1 cellular context compared by ENCODE assay signal in genomic region chr20:57587278-57587988, GRCh38.
TF ChIP-seq lines count a peak whose summit lies in the region.

No MANE protein-coding gene starts in this region.

TF ChIP-seq in K562, 482 proteins besides CTCF, POLR2A, EP300 and RAD21:
- TF ChIP-seq FOSL1 (tag; conservative IDR thresholded peaks at IDR 0.05) = no peak
- peak; percentile 63 for TF ChIP-seq USF2 (CRISPR knock-in tag; IDR thresholded peaks at IDR 0.05)
- peak; percentile 54 for TF ChIP-seq TFE3 (CRISPR knock-in tag; IDR thresholded peaks at IDR 0.05)
- TF ChIP-seq RAD51 (IDR thresholded peaks at IDR 0.05; ENCODE audit: borderline replicate concordance, low read depth) = peak; percentile 59; the same call in 1 of the 2 replicates
- TF ChIP-seq GABPB2 (CRISPR knock-in tag; conservative IDR thresholded peaks at IDR 0.05) = no peak
- TF ChIP-seq USF1 (CRISPR knock-in tag; IDR thresholded peaks at IDR 0.05) = peak; percentile 67
- TF ChIP-seq ZNF124 (CRISPR knock-in tag; IDR thresholded peaks at IDR 0.05) = no peak
- peak in 1 of 2 experiments; percentile 25; a peak in 1 of 3 replicates for TF ChIP-seq CBX3 (IDR thresholded peaks at IDR 0.05; ENCODE audit: borderline replicate concordance in 1 of 2, low read length in 2 of 2)
- TF ChIP-seq ZNF609 (CRISPR knock-in tag; IDR thresholded peaks at IDR 0.05; ENCODE audit: borderline replicate concordance) = no peak
- no peak for TF ChIP-seq KAT2B (IDR thresholded peaks at IDR 0.05; ENCODE audit: low read depth, low read length)
- TF ChIP-seq ESRRA (IDR thresholded peaks at IDR 0.05; ENCODE audit: borderline replicate concordance, low read depth) = peak; percentile 57; the same call in 1 of the 2 replicates
- TF ChIP-seq ZNF282 (CRISPR knock-in tag; IDR thresholded peaks at IDR 0.05) = no peak
- no peak for TF ChIP-seq HNRNPL (IDR thresholded peaks at IDR 0.05; ENCODE audit: low read depth, low read length)
- TF ChIP-seq TOE1 (IDR thresholded peaks at IDR 0.05; ENCODE audit: borderline replicate concordance) = peak; percentile 75
- TF ChIP-seq TOE1 (CRISPR knock-in tag; IDR thresholded peaks at IDR 0.05; ENCODE audit: borderline replicate concordance, low read depth) = no peak
- no peak for TF ChIP-seq ZMIZ1 (IDR thresholded peaks at IDR 0.05; ENCODE audit: low read depth in 2 of 2, low read length in 2 of 2)
- TF ChIP-seq IFI16 (CRISPR knock-in tag; IDR thresholded peaks at IDR 0.05) = no peak
- TF ChIP-seq ZNF592 (IDR thresholded peaks at IDR 0.05) = no peak
- TF ChIP-seq XRCC5 (IDR thresholded peaks at IDR 0.05; ENCODE audit: low read depth, low read length) = no peak
- TF ChIP-seq CBX8 (IDR thresholded peaks at IDR 0.05; ENCODE audit: borderline replicate concordance, extremely low read depth, low read depth, low read length, poor library complexity, severe bottlenecking) = no peak
- peak; percentile 62; the same call in 1 of the 2 replicates for TF ChIP-seq TRIM28 (IDR thresholded peaks at IDR 0.05)
- TF ChIP-seq HOXB6 (CRISPR knock-in tag; IDR thresholded peaks at IDR 0.05; ENCODE audit: borderline replicate concordance) = no peak
